ENCODE assay signal across 8 cellular contexts in genomic region chr2:108593547-108594098, GRCh38. TPM values are rescaled to one million over a fixed set of nuclear protein-coding genes. Genes with fewer than 3 reads are reported as not detected.
DNase-seq lines count a peak whose midpoint lies in the region; ATAC-seq and TF ChIP-seq lines count a peak whose summit lies in the region.

No MANE protein-coding gene starts in this region.

- no peak overlapping the region for H3K14ac ChIP-seq in H9 (ENCODE audit: insufficient read depth, low read length)

- H3K4me2 ChIP-seq in H9 (ENCODE audit: insufficient read depth, insufficient read length, low read length): no peak overlapping the region

- no peak overlapping the region for H2BK15ac ChIP-seq in H9 (ENCODE audit: low read depth, low read length)

- H3K79me2 ChIP-seq in ACC112 (ENCODE audit: control insufficient read depth, insufficient read depth, low read length, unreplicated experiment): peaks cover 46% of the 10 kb centered on the region
- H3K79me2 ChIP-seq in H9 (ENCODE audit: insufficient read depth, low read length): no peaks in the 10 kb centered on the region; the same call in 1 of the 2 replicates

- H4K5ac ChIP-seq in H9 (ENCODE audit: insufficient read length, low read depth, low read length): no peak overlapping the region

- no peaks in the 10 kb centered on the region for H3K79me1 ChIP-seq in H9 (ENCODE audit: insufficient read depth, low read depth, low read length, poor library complexity, severe bottlenecking)

- POLR2A ChIA-PET in activated CD8-positive, alpha-beta T cell treated with anti-CD3 and anti-CD28 coated beads, Interleukin-2, amount 10 ng/mL, durations not matched to agents 7 days and 5 days (lab: Charles Lee): interaction anchor here (1.4 to 1.5 kb wide), 2 partner anchors 12 to 27 kb away, joined by 3 to 6 read pairs; no protein-coding TSS in a partner anchor
- POLR2A ChIA-PET in GM10248 (lab: Yijun Ruan, JAX): no interaction called here
- POLR2A ChIA-PET in naive thymus-derived CD4-positive, alpha-beta T cell (lab: Charles Lee): no interaction called here

- H2BK120ac ChIP-seq in H9 (ENCODE audit: low read depth, low read length, poor library complexity, severe bottlenecking): no peak overlapping the region

- no peaks in the 10 kb centered on the region; a peak in 1 of 7 replicates for H3K36me3 Mint-ChIP-seq in H9 (ENCODE audit: insufficient read depth in 1 of 3, low read depth in 3 of 3)
- peaks cover 3% of the 10 kb centered on the region for H3K36me3 Mint-ChIP-seq in activated CD8-positive, alpha-beta T cell treated with anti-CD3 and anti-CD28 coated beads, Interleukin-2, amount 10 ng/mL, durations not matched to agents 7 days and 5 days (ENCODE audit: low read depth)
- no peaks in the 10 kb centered on the region for H3K36me3 Mint-ChIP-seq in immature natural killer cell
- H3K36me3 Mint-ChIP-seq in naive thymus-derived CD4-positive, alpha-beta T cell: peaks cover 0 to 3% (median 0%) of the 10 kb centered on the region in 5 donors

- no peaks in the 10 kb centered on the region for H3K9me3 ChIP-seq in H9 (ENCODE audit: control insufficient read depth, low read depth, low read length)
- H3K9me3 ChIP-seq in uterus: no peaks in the 10 kb centered on the region
- no peaks in the 10 kb centered on the region for H3K9me3 ChIP-seq in naive thymus-derived CD4-positive, alpha-beta T cell (ENCODE audit: control insufficient read depth in 2 of 3, low read length in 3 of 3)

- H3K9me3 Mint-ChIP-seq in H9 (no peaks in the 10 kb centered on the region; a peak in 1 of 5 replicates), immature natural killer cell (no peaks in the 10 kb centered on the region)
- no peaks in the 10 kb centered on the region for H3K9me3 Mint-ChIP-seq in activated CD8-positive, alpha-beta T cell treated with anti-CD3 and anti-CD28 coated beads, Interleukin-2, amount 10 ng/mL, durations not matched to agents 7 days and 5 days (ENCODE audit: insufficient read depth)
- no peaks in the 10 kb centered on the region for H3K9me3 Mint-ChIP-seq in naive thymus-derived CD4-positive, alpha-beta T cell

- no peak overlapping the region for H3K23ac ChIP-seq in H9 (ENCODE audit: insufficient read length, low read depth, low read length)

- no peaks in the 10 kb centered on the region for H3K36me3 ChIP-seq in ACC112 (ENCODE audit: insufficient read depth, low read length)
- no peaks in the 10 kb centered on the region for H3K36me3 ChIP-seq in uterus
- H3K36me3 ChIP-seq in naive thymus-derived CD4-positive, alpha-beta T cell (ENCODE audit: control insufficient read depth in 2 of 3, insufficient read depth in 3 of 3, low read length in 3 of 3): no peaks in the 10 kb centered on the region

- H3K4me3 ChIP-seq in ACC112 (ENCODE audit: low read depth, low read length): peak overlapping the region; percentile 30
- H3K4me3 ChIP-seq in uterus: no peak overlapping the region
- no peak overlapping the region for H3K4me3 ChIP-seq in naive thymus-derived CD4-positive, alpha-beta T cell (ENCODE audit: low read length)

- no peaks in the 10 kb centered on the region for H3K27me3 ChIP-seq in ACC112 (ENCODE audit: insufficient read depth, low read length)
- no peaks in the 10 kb centered on the region for H3K27me3 ChIP-seq in H9 (ENCODE audit: insufficient read depth, low read length)
- no peaks in the 10 kb centered on the region for H3K27me3 ChIP-seq in uterus
- no peaks in the 10 kb centered on the region for H3K27me3 ChIP-seq in naive thymus-derived CD4-positive, alpha-beta T cell (ENCODE audit: control insufficient read depth in 2 of 2, insufficient read depth in 2 of 2, low read length in 2 of 2)

- H3K4ac ChIP-seq in H9 (ENCODE audit: low read depth, low read length): no peak overlapping the region

- H3K4me1 Mint-ChIP-seq in H9: peaks cover 37 to 45% of the 10 kb centered on the region in 2 experiments
- H3K4me1 Mint-ChIP-seq in activated CD8-positive, alpha-beta T cell treated with anti-CD3 and anti-CD28 coated beads, Interleukin-2, amount 10 ng/mL, durations not matched to agents 7 days and 5 days (ENCODE audit: low read depth): peaks cover 50% of the 10 kb centered on the region
- H3K4me1 Mint-ChIP-seq in immature natural killer cell: peaks cover 35 to 60% of the 10 kb centered on the region in 2 donors
- H3K4me1 Mint-ChIP-seq in naive thymus-derived CD4-positive, alpha-beta T cell: peaks cover 7 to 51% (median 33%) of the 10 kb centered on the region in 7 donors

- intact Hi-C loops in uterus (cut with DNase I; ENCODE audit: low total_unique reads): no loop called here
- intact Hi-C loops in naive thymus-derived CD4-positive, alpha-beta T cell (cut with micrococcal nuclease): no loop called here

- no peak overlapping the region for H4K8ac ChIP-seq in H9 (replicated peaks; ENCODE audit: insufficient read length, low read depth, low read length)

- H3T11ph ChIP-seq in H9 (ENCODE audit: low read length): no peak overlapping the region

- ATAC-seq in activated CD8-positive, alpha-beta T cell treated with anti-CD3 and anti-CD28 coated beads, Interleukin-2, amount 10 ng/mL, durations not matched to agents 7 days and 5 days: peak; percentile 6
- ATAC-seq in naive thymus-derived CD4-positive, alpha-beta T cell: no peak

- no peak for DNase-seq in H9
- no peak for DNase-seq in activated CD8-positive, alpha-beta T cell treated with anti-CD3 and anti-CD28 coated beads, Interleukin-2, amount 10 ng/mL, durations not matched to agents 7 days and 5 days
- DNase-seq in immature natural killer cell: no peak
- no peak for DNase-seq in uterus
- DNase-seq in GM10248 (ENCODE audit: extremely low spot score): no peak
- DNase-seq in naive thymus-derived CD4-positive, alpha-beta T cell: no peak
- no peak for DNase-seq in NCI-H128 (lab: John Stamatoyannopoulos, UW; ENCODE audit: unreplicated experiment)

- no peak overlapping the region for H4K91ac ChIP-seq in H9 (ENCODE audit: insufficient read length, low read depth, low read length)

- H3K23me2 ChIP-seq in H9 (ENCODE audit: insufficient read length, low read depth, low read length, poor library complexity, severe bottlenecking): no peaks in the 10 kb centered on the region

- no peak overlapping the region for H2BK5ac ChIP-seq in H9 (ENCODE audit: insufficient read length, low read length)

- H2AK5ac ChIP-seq in H9 (ENCODE audit: insufficient read length, low read length): no peak overlapping the region

- no peak overlapping the region for H3K4me3 Mint-ChIP-seq in H9
- no peak overlapping the region for H3K4me3 Mint-ChIP-seq in activated CD8-positive, alpha-beta T cell treated with anti-CD3 and anti-CD28 coated beads, Interleukin-2, amount 10 ng/mL, durations not matched to agents 7 days and 5 days
- H3K4me3 Mint-ChIP-seq in immature natural killer cell: peak overlapping the region in 4 of 5 donors; percentile 5 to 46 (median 22)
- H3K4me3 Mint-ChIP-seq in naive thymus-derived CD4-positive, alpha-beta T cell: no peak overlapping the region

- no peak for TF ChIP-seq POLR2A in uterus (IDR thresholded peaks at IDR 0.05)

- no peaks in the 10 kb centered on the region for H3K27me3 Mint-ChIP-seq in H9 (ENCODE audit: low read depth)
- H3K27me3 Mint-ChIP-seq in activated CD8-positive, alpha-beta T cell treated with anti-CD3 and anti-CD28 coated beads, Interleukin-2, amount 10 ng/mL, durations not matched to agents 7 days and 5 days (ENCODE audit: low read depth): no peaks in the 10 kb centered on the region
- H3K27me3 Mint-ChIP-seq in immature natural killer cell (ENCODE audit: low read depth in 3 of 3): peaks cover 0 to 3% (median 0%) of the 10 kb centered on the region in 3 donors
- H3K27me3 Mint-ChIP-seq in naive thymus-derived CD4-positive, alpha-beta T cell: no peaks in the 10 kb centered on the region

- H2BK20ac ChIP-seq in H9 (ENCODE audit: low read depth, low read length, poor library complexity, severe bottlenecking): no peak overlapping the region

- no peaks in the 10 kb centered on the region for H4K20me1 ChIP-seq in H9 (ENCODE audit: control insufficient read depth, insufficient read depth, insufficient read length)

- H3K9ac ChIP-seq in H9 (ENCODE audit: extremely low read depth, insufficient read length, low read length): no peak overlapping the region

- no peak overlapping the region for H3K18ac ChIP-seq in H9 (ENCODE audit: insufficient read length, low read depth, low read length)

- H3K27ac ChIP-seq in ACC112 (ENCODE audit: low read depth, low read length) (peak overlapping the region; percentile 98), H9 (ENCODE audit: insufficient read length, low read depth, low read length) (no peak overlapping the region), uterus (peak overlapping the region; percentile 60 to 74)
- H3K27ac ChIP-seq in naive thymus-derived CD4-positive, alpha-beta T cell (ENCODE audit: low read depth, low read length): no peak overlapping the region

- H2BK12ac ChIP-seq in H9 (ENCODE audit: insufficient read length, low read depth, low read length): no peak overlapping the region

- peak overlapping the region; percentile 18 to 94 (median 89); a peak in 4 of 7 replicates for H3K27ac Mint-ChIP-seq in H9
- H3K27ac Mint-ChIP-seq in activated CD8-positive, alpha-beta T cell treated with anti-CD3 and anti-CD28 coated beads, Interleukin-2, amount 10 ng/mL, durations not matched to agents 7 days and 5 days: no peak overlapping the region
- H3K27ac Mint-ChIP-seq in immature natural killer cell: peak overlapping the region in 3 of 6 donors; percentile 37 to 70 (median 48)
- H3K27ac Mint-ChIP-seq in naive thymus-derived CD4-positive, alpha-beta T cell: no peak overlapping the region

- no peak overlapping the region for H2AFZ ChIP-seq in ACC112 (ENCODE audit: low read length, unreplicated experiment)
- no peak overlapping the region for H2AFZ ChIP-seq in H9 (ENCODE audit: low read length)

- no peak overlapping the region for H3K56ac ChIP-seq in H9 (ENCODE audit: insufficient read length, low read depth, low read length)

- CTCF ChIA-PET in activated CD8-positive, alpha-beta T cell treated with anti-CD3 and anti-CD28 coated beads, Interleukin-2, amount 10 ng/mL, durations not matched to agents 7 days and 5 days (lab: Charles Lee): interaction anchor here (0.9 to 4.3 kb wide), 17 partner anchors 9 to 205 kb away, joined by 3 to 45 read pairs (median 4); no protein-coding TSS in a partner anchor
- CTCF ChIA-PET in GM10248 (lab: Yijun Ruan, JAX): interaction anchor here (1.2 to 3.5 kb wide), 6 partner anchors 9 to 43 kb away, joined by 3 to 38 read pairs (median 12); no protein-coding TSS in a partner anchor
- CTCF ChIA-PET in naive thymus-derived CD4-positive, alpha-beta T cell (lab: Charles Lee): interaction anchor here (1.9 to 2.4 kb wide), 2 partner anchors 10 to 43 kb away, joined by 7 to 11 read pairs; no protein-coding TSS in a partner anchor

- peaks cover 52% of the 10 kb centered on the region for H3K4me1 ChIP-seq in ACC112 (ENCODE audit: control insufficient read depth, insufficient read depth, low read length, unreplicated experiment)
- H3K4me1 ChIP-seq in H9 (ENCODE audit: insufficient read depth, low read length): peaks cover 6% of the 10 kb centered on the region; the same call in 1 of the 2 replicates
- peaks cover 0 to 12% of the 10 kb centered on the region in 2 donors for H3K4me1 ChIP-seq in uterus
- H3K4me1 ChIP-seq in naive thymus-derived CD4-positive, alpha-beta T cell (ENCODE audit: control insufficient read depth in 2 of 2, insufficient read depth in 2 of 2, low read length in 2 of 2): peaks cover 4 to 8% of the 10 kb centered on the region in 2 donors

- TF ChIP-seq CTCF in H9 (conservative IDR thresholded peaks at IDR 0.05) (peak; percentile 40; the same call in 2 of the 3 replicates), uterus (IDR thresholded peaks at IDR 0.05) (peak in 1 of 4 experiments; percentile 10), GM10248 (IDR thresholded peaks at IDR 0.05; ENCODE audit: control extremely low read depth, extremely low read depth, low read depth, missing control alignments) (no peak)

RNA-seq across cellular contexts. Expression of gene LIMS1, which starts 59.4 kb away (rescaled TPM):
- total RNA-seq in H9 (2021) (33.4 and 37.7 TPM in 2 replicates), uterus (100 to 1,000 TPM in 2 of 4 donors, 10 to 100 TPM in 2; 37.4 to 357 (median 112) TPM)
- total RNA-seq in activated CD8-positive, alpha-beta T cell treated with anti-CD3 and anti-CD28 coated beads, Interleukin-2, amount 10 ng/mL, durations not matched to agents 7 days and 5 days: 10 to 100 TPM; 36.4 to 41.1 TPM
- 10 to 100 TPM; 31.3 to 64.7 (median 60.6) TPM for polyA plus RNA-seq in immature natural killer cell
- total RNA-seq in naive thymus-derived CD4-positive, alpha-beta T cell: 10 to 100 TPM; 25.3 to 75.3 (median 49.9) TPM
- polyA plus RNA-seq in naive thymus-derived CD4-positive, alpha-beta T cell: 10 to 100 TPM; 53.5 to 56.7 TPM

Comparison
In these comparisons a context has a peak if more than half of its experiments do, and no peak if none do; other contexts are left out.
1. H3K27ac ChIP-seq: peak in ACC112 (single experiment) and uterus (2 of 2); none in H9 (single experiment) and naive thymus-derived CD4-positive, alpha-beta T cell (single experiment).
2. H3K27ac Mint-ChIP-seq: peak in H9 (3 of 3); none in activated CD8-positive, alpha-beta T cell treated with anti-CD3 and anti-CD28 coated beads, Interleukin-2, amount 10 ng/mL, durations not matched to agents 7 days and 5 days (single experiment) and naive thymus-derived CD4-positive, alpha-beta T cell (0 of 9).
3. H3K4me3 Mint-ChIP-seq: peak in immature natural killer cell (4 of 5); none in H9 (0 of 2), activated CD8-positive, alpha-beta T cell treated with anti-CD3 and anti-CD28 coated beads, Interleukin-2, amount 10 ng/mL, durations not matched to agents 7 days and 5 days (single experiment) and naive thymus-derived CD4-positive, alpha-beta T cell (0 of 10).